In the genomic region with DNA sequence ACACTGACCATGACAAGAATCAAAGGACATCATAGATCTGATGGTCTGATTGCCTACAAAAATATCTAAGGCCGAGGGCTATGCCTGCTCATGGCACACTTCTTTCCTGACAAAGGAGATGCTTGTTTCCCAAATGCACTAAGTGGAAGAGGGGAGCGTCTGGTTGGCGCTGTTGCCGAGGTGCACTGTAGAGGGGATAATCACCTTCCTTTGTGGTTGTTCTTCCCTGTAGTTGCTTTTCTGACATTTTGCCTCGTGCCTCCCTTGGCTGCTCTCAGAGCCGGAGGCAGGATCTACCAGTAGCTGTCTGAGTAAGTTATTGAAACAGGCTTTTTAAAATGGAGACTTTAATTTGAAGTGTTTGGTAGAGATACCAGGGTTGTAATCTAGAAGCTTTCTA, we compare ENCODE assay signal across 24 cellular contexts.
"Had no signal": no experiment of that assay in that cellular context is flagged by ENCODE, and none has a peak within 500 bp of the region (broad histone marks: within the 10 kb centered on the region; RNA-seq: fewer than 3 reads in every experiment).

No MANE protein-coding gene starts in this region.

- H3K27me3 Mint-ChIP-seq: dendritic cell treated with granulocyte-macrophage colony-stimulating factor and Interleukin-4, amounts not matched to agents 40 ng/mL and 50 ng/mL, for 4 days; effector memory CD8-positive, alpha-beta T cell had no signal

- H3K27me3 ChIP-seq: colonic mucosa, esophagus muscularis mucosa, esophagus squamous epithelium, foreskin keratinocyte, gastrocnemius medialis, gastroesophageal sphincter, heart left ventricle, heart right ventricle had no signal

- H3K27ac Mint-ChIP-seq: dendritic cell treated with granulocyte-macrophage colony-stimulating factor and Interleukin-4, amounts not matched to agents 40 ng/mL and 50 ng/mL, for 4 days; effector memory CD8-positive, alpha-beta T cell; endodermal cell had no signal

- ATAC-seq: effector memory CD8-positive, alpha-beta T cell; esophagus mucosa; foreskin keratinocyte; gastrocnemius medialis; gastroesophageal sphincter; heart left ventricle; heart right ventricle had no signal

- H3K9me3 Mint-ChIP-seq: endodermal cell had no signal

- DNase-seq: colonic mucosa; cortex of kidney; dermis blood vessel endothelial cell; dorsolateral prefrontal cortex; effector CD4-positive, alpha-beta T cell; effector CD8-positive, alpha-beta T cell; effector memory CD4-positive, alpha-beta T cell; effector memory CD8-positive, alpha-beta T cell; endodermal cell; erythroblast; esophagus squamous epithelium; foreskin fibroblast; foreskin keratinocyte; gastrocnemius medialis; glutamatergic neuron; head of caudate nucleus; heart left ventricle; heart right ventricle had no signal

- H3K9me3 ChIP-seq: colonic mucosa, esophagus muscularis mucosa, esophagus squamous epithelium, gastrocnemius medialis, gastroesophageal sphincter, heart left ventricle, heart right ventricle had no signal

- H3K4me1 ChIP-seq: colonic mucosa, esophagus muscularis mucosa, esophagus squamous epithelium, foreskin keratinocyte, gastrocnemius medialis, gastroesophageal sphincter, heart left ventricle, heart right ventricle had no signal

- H3K4me3 Mint-ChIP-seq: dendritic cell treated with granulocyte-macrophage colony-stimulating factor and Interleukin-4, amounts not matched to agents 40 ng/mL and 50 ng/mL, for 4 days; effector memory CD8-positive, alpha-beta T cell; endodermal cell had no signal

- H3K36me3 ChIP-seq: colonic mucosa, esophagus muscularis mucosa, esophagus squamous epithelium, gastrocnemius medialis, gastroesophageal sphincter, heart left ventricle, heart right ventricle had no signal

- H3K27ac ChIP-seq: colonic mucosa, coronary artery, dorsolateral prefrontal cortex, epithelial cell of prostate, esophagus muscularis mucosa, esophagus squamous epithelium, foreskin keratinocyte, gastrocnemius medialis, gastroesophageal sphincter, heart left ventricle, heart right ventricle had no signal

- H3K4me3 ChIP-seq: colonic mucosa, coronary artery, dorsolateral prefrontal cortex, esophagus muscularis mucosa, esophagus squamous epithelium, gastrocnemius medialis, gastroesophageal sphincter, heart left ventricle, heart right ventricle had no signal
